8 cellular contexts compared by ENCODE assay signal in the genomic region with DNA sequence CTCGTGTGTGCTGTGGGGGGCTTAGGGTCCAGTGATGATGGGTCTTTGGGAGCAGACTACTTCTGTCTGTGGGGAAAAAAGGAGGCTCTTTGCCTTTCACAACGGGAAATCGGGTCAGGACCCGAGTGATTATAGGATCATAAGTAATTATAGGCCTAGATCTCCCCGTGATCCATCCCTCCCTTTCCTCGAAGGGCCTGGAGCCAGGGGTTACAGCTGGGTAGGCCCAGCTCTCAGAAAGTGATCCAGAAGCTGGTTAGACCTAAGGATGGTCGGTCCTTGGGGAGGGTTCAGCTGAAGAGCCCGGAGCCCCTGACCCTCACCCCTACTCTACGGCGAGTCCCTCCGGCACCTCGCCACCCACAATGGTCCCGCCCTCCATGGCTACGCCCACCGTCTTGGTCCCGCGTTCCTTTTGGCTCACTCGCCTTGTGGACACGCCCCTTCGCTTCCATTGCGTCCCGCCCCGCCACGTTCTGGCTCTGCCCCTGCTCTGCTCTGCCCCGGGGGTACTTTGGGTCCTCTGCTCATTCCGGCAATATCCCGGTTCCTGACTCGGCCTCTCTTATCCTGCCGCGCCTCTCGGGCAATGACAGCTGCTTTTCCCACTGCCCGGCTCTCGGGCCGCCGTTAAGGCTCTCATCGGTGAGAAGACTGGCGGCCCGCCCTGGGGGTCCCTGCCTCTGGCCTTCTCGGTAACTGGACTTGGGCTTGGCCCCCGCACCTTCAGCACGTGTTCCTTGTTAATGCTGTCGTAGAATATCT. TPM values are rescaled to one million over a fixed set of nuclear protein-coding genes. Genes with fewer than 3 reads are reported as not detected.
DNase-seq lines count a peak whose midpoint lies in the region; ATAC-seq, FAIRE-seq and TF ChIP-seq lines count a peak whose summit lies in the region.

No MANE protein-coding gene starts in this region.

- H3K79me2 ChIP-seq in endothelial cell of umbilical vein (ENCODE audit: control insufficient read depth, insufficient read depth, low read length), result no peaks in the 10 kb centered on the region

- H3K9ac ChIP-seq in endothelial cell of umbilical vein (replicated peaks; ENCODE audit: extremely low read depth, insufficient read depth, low read length), result peak overlapping the region; percentile 12

- intact Hi-C loops in endothelial cell of umbilical vein (cut with micrococcal nuclease), result loop anchor here (1.0 to 5.0 kb wide), 4 partner anchors 23 to 325 kb away; a partner anchor contains a TSS

- H3K4me2 ChIP-seq in endothelial cell of umbilical vein (ENCODE audit: insufficient read depth, low read length), result peak overlapping the region; percentile 60

- POLR2A ChIA-PET in endothelial cell of umbilical vein (lab: Charles Lee), result no interaction called here

- no TSS peak for BruUV-seq in endothelial cell of umbilical vein (replicated peaks; lab: Mats Ljungman, UMichigan)

- H4K20me1 ChIP-seq in endothelial cell of umbilical vein (replicated peaks; ENCODE audit: control insufficient read depth, extremely low read depth, insufficient read depth, low read length), result no peaks in the 10 kb centered on the region

- no peak for FAIRE-seq in GM12892 (lab: Jason Lieb, UNC)
- peak; percentile 77 for FAIRE-seq in endothelial cell of umbilical vein (lab: Jason Lieb, UNC)

- H3K9me1 ChIP-seq in endothelial cell of umbilical vein (replicated peaks; ENCODE audit: control insufficient read depth, extremely low read depth, insufficient read depth, low read length), result no peaks in the 10 kb centered on the region

- peak; percentile 58 for DNase-seq in GM12892 (ENCODE audit: insufficient read length)
- peak; percentile 61 for DNase-seq in NCI-H510A (lab: John Stamatoyannopoulos, UW)
- peak; percentile 65 for DNase-seq in activated CD8-positive, alpha-beta memory T cell treated with anti-CD3 and anti-CD28 coated beads, Interleukin-2, amount 50 U/mL, for 24 hours (ENCODE audit: extremely low read depth)
- peak; percentile 72 for DNase-seq in endothelial cell of umbilical vein (ENCODE audit: low read depth, low spot score)
- peak; percentile 72 to 73 for DNase-seq in stimulated activated CD8-positive, alpha-beta memory T cell treated with anti-CD3 and anti-CD28 coated beads, Interleukin-15, amount 100 ng/mL, for 48 hours (ENCODE audit: low read depth in 2 of 2)
- DNase-seq in SKM-1 treated with dmso at 0.1 percent for 144 hours (lab: John Stamatoyannopoulos, UW; ENCODE audit: unreplicated experiment), result no peak

- dilution Hi-C loops in endothelial cell of umbilical vein (cut with MboI; ENCODE audit: extremely low pct_ligation_motif_present, low sequenced_read_pairs), result no loop called here

- no peak for TF ChIP-seq CTCF in endothelial cell of umbilical vein (IDR thresholded peaks at IDR 0.05; ENCODE audit: extremely low read depth in 1 of 2, insufficient read depth in 1 of 2, low read depth in 1 of 2, low read length in 2 of 2)

- H3K4me1 ChIP-seq in endothelial cell of umbilical vein (ENCODE audit: control insufficient read depth, extremely low read depth, insufficient read depth, low read length) (peaks cover 7% of the 10 kb centered on the region), mononuclear cell (ENCODE audit: insufficient read depth, low read length) (peaks cover 9% of the 10 kb centered on the region)

- H2AFZ ChIP-seq in endothelial cell of umbilical vein (ENCODE audit: low read depth, low read length), result peak overlapping the region; percentile 87

- peak; percentile 83 for ATAC-seq in HG02759 (IDR thresholded peaks at IDR 0.05; ENCODE audit: unreplicated experiment)

- H3K9me3 ChIP-seq in endothelial cell of umbilical vein (replicated peaks; ENCODE audit: control insufficient read depth, insufficient read depth, low read length) (no peaks in the 10 kb centered on the region), mononuclear cell (ENCODE audit: low read depth, low read length) (no peaks in the 10 kb centered on the region)

- CTCF ChIA-PET in endothelial cell of umbilical vein (lab: Charles Lee), result interaction anchor here (0.7 to 3.2 kb wide), 21 partner anchors 8 to 464 kb away, joined by 3 to 43 read pairs (median 8); a partner anchor contains a TSS

- TF ChIP-seq POLR2A in GM12892 (IDR thresholded peaks at IDR 0.05; ENCODE audit: low read depth, low read length), result no peak
- peak; percentile 34 for TF ChIP-seq POLR2A in endothelial cell of umbilical vein (IDR thresholded peaks at IDR 0.05; ENCODE audit: low read depth, low read length)

- H3K27me3 ChIP-seq in endothelial cell of umbilical vein (ENCODE audit: control insufficient read depth in 2 of 2, insufficient read depth in 2 of 2, low read length in 2 of 2) (peaks cover 0 to 3% of the 10 kb centered on the region in 2 experiments), mononuclear cell (ENCODE audit: insufficient read depth, low read length) (no peaks in the 10 kb centered on the region)

- H3K36me3 ChIP-seq in endothelial cell of umbilical vein (ENCODE audit: control insufficient read depth in 2 of 2, extremely low read depth in 1 of 2, insufficient read depth in 2 of 2, low read length in 2 of 2), result no peaks in the 10 kb centered on the region

- peak overlapping the region; percentile 40 to 61 (median 60) for H3K4me3 ChIP-seq in endothelial cell of umbilical vein (replicated peaks in 1 of 3; ENCODE audit: insufficient read depth in 1 of 3, low read depth in 1 of 3, low read length in 3 of 3)
- peak overlapping the region; percentile 42 for H3K4me3 ChIP-seq in mononuclear cell (ENCODE audit: low read length)

- no peak overlapping the region for H3K27ac ChIP-seq in endothelial cell of umbilical vein (ENCODE audit: insufficient read depth, low read depth, low read length)

TF ChIP-seq in endothelial cell of umbilical vein, 7 proteins besides CTCF, POLR2A, EP300 and RAD21:
- TF ChIP-seq JUN (IDR thresholded peaks at IDR 0.05; ENCODE audit: borderline replicate concordance, insufficient read depth, insufficient read length, low read depth), result no peak
- no peak for TF ChIP-seq MYC (IDR thresholded peaks at IDR 0.05; ENCODE audit: low read depth, low read length)
- no peak for TF ChIP-seq EZH2 (IDR thresholded peaks at IDR 0.05; ENCODE audit: borderline replicate concordance, low read depth, low read length, severe bottlenecking)
- TF ChIP-seq FOS (IDR thresholded peaks at IDR 0.05; ENCODE audit: borderline replicate concordance, insufficient read depth, low read length), result no peak
- TF ChIP-seq GATA2 (IDR thresholded peaks at IDR 0.05; ENCODE audit: insufficient read depth, insufficient read length, low read depth, low read length), result no peak

RNA-seq across cellular contexts. Expression of a gene that starts 5.0 kb away (rescaled TPM):
- polyA plus RNA-seq in GM12892 (2012; ENCODE audit: missing spikeins), result not detected
- total RNA-seq in endothelial cell of umbilical vein (not detected in 2 replicates), mononuclear cell (0.10 TPM)
- not detected in 2 replicates for polyA plus RNA-seq in endothelial cell of umbilical vein
- polyA plus RNA-seq in endothelial cell of umbilical vein (2011; cell fraction: cytosol; rRNA removed), result 0.01 TPM in 1 of 2 replicates, not detected in the other
- polyA plus RNA-seq in endothelial cell of umbilical vein (2011; cell fraction: nucleus; rRNA removed), result 0.15 and 0.17 TPM in 2 replicates
- not detected in 2 replicates for polyA plus RNA-seq in endothelial cell of umbilical vein (2012)
- polyA minus RNA-seq in endothelial cell of umbilical vein, result not detected in 2 replicates
- polyA minus RNA-seq in endothelial cell of umbilical vein (2011; cell fraction: cytosol; rRNA and poly(A)+ RNA removed), result not detected
- polyA minus RNA-seq in endothelial cell of umbilical vein (2011; cell fraction: nucleus; rRNA and poly(A)+ RNA removed), result not detected in 2 replicates

RNA-seq across cellular contexts. Expression of a gene that starts 22.4 kb away (rescaled TPM):
- polyA plus RNA-seq in GM12892 (2012; ENCODE audit: missing spikeins), result 0.11 TPM
- total RNA-seq in endothelial cell of umbilical vein, result 2.5 and 2.6 TPM in 2 replicates
- polyA plus RNA-seq in endothelial cell of umbilical vein, result 2.1 and 3.8 TPM in 2 replicates
- polyA plus RNA-seq in endothelial cell of umbilical vein (2011; cell fraction: cytosol; rRNA removed), result 1.2 and 1.3 TPM in 2 replicates
- polyA plus RNA-seq in endothelial cell of umbilical vein (2011; cell fraction: nucleus; rRNA removed), result 1.4 and 2.0 TPM in 2 replicates
- 2.2 and 3.1 TPM in 2 replicates for polyA plus RNA-seq in endothelial cell of umbilical vein (2012)
- polyA minus RNA-seq in endothelial cell of umbilical vein, result 4.4 and 5.8 TPM in 2 replicates
- polyA minus RNA-seq in endothelial cell of umbilical vein (2011; cell fraction: cytosol; rRNA and poly(A)+ RNA removed), result not detected
- 4.3 and 4.9 TPM in 2 replicates for polyA minus RNA-seq in endothelial cell of umbilical vein (2011; cell fraction: nucleus; rRNA and poly(A)+ RNA removed)
- total RNA-seq in mononuclear cell, result 4.2 TPM
